Comparison of ENCODE assay signal across 9 cellular contexts in the genomic region with DNA sequence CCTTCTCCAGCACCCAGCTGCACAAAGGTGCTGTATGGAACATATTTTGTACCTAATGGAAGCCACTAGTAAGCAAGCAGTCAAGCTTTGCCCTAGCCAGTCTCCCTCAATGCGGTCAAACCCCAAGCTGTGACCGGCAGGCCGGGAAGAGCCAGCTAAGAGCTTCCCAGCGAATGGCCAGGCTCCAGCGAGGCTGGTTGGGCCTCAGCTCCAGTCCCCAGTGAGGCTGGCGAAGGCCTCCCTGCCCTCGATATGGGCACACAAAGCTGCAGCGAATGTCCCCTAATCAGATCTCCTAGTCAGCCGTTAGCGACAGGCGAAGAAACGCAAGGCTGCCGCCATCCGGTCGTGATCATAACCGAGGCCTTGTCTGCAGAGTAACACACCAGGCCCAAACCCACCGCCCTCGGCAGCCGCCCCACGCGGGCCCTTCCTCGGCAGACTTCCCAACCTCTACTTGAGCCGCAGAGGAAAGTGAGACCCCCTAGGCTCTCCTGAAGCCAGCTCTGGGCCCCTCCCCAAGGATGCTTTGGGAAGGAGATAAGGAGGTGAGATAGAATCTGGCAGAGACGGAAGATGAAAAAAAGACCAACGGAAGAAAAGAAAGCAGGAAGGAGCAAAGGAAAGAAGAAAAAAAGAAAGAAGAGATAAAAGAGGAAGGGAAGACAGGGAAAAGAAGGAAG. TPM values are rescaled to one million over a fixed set of nuclear protein-coding genes. Genes with fewer than 3 reads are reported as not detected.
DNase-seq lines count a peak whose midpoint lies in the region; ATAC-seq, FAIRE-seq and TF ChIP-seq lines count a peak whose summit lies in the region.
"Had no signal": no experiment of that assay in that cellular context is flagged by ENCODE, and none has a peak within 500 bp of the region (broad histone marks: within the 10 kb centered on the region; RNA-seq: fewer than 3 reads in every experiment).

No MANE protein-coding gene starts in this region.

- H3K4me1 ChIP-seq in kidney (ENCODE audit: control insufficient read depth in 1 of 2, insufficient read depth in 1 of 2, low read depth in 1 of 2, low read length in 2 of 2): peaks cover 0 to 2% of the 10 kb centered on the region in 2 donors
- H3K4me1 ChIP-seq: parathyroid adenoma had no signal

- H3K4me3 ChIP-seq in kidney (ENCODE audit: low read length in 2 of 2): peak overlapping the region; percentile 59 to 86

- CTCF ChIA-PET in RWPE1 (lab: Yijun Ruan, JAX): interaction anchor here (0.5 to 4.1 kb wide), 4 partner anchors 11 to 883 kb away, joined by 3 to 30 read pairs (median 4); partner anchors contain the start of gene HOXA3

- intact Hi-C loops in left cardiac atrium (cut with DNase I): loop anchor here (10.0 kb wide), 2 partner anchors 784 to 1304 kb away; no protein-coding TSS in a partner anchor
- intact Hi-C loops in cardiac septum (cut with DNase I): loop anchor here (10.0 kb wide), 1 partner anchor 1304 kb away; no protein-coding TSS in a partner anchor
- intact Hi-C loops in kidney (cut with DNase I): no loop called here

- POLR2A ChIA-PET in RWPE1 (lab: Yijun Ruan, JAX; ENCODE audit: low non-redundant PET): interaction anchor here (0.6 kb wide), 1 partner anchor 37 kb away, joined by 3 read pairs; no protein-coding TSS in a partner anchor

- DNase-seq in left cardiac atrium (peak; percentile 10), cardiac septum (ENCODE audit: low spot score) (no peak), RWPE1 (ENCODE audit: low spot score) (no peak), kidney (peak; percentile 88), middle frontal gyrus (ENCODE audit: extremely low spot score, low spot score) (no peak), Kasumi-1 (lab: John Stamatoyannopoulos, UW) (no peak)

- H3K9ac ChIP-seq in kidney (ENCODE audit: low read length in 2 of 2): peak overlapping the region; percentile 79 to 95
- H3K9ac ChIP-seq: parathyroid adenoma had no signal

- H3K9me3 ChIP-seq in kidney (ENCODE audit: control insufficient read depth in 1 of 2, low read length in 2 of 2): no peaks in the 10 kb centered on the region

- no peak for FAIRE-seq in kidney (lab: Jason Lieb, UNC)

- ATAC-seq in left cardiac atrium: no peak
- no peak for ATAC-seq in HG02678 (IDR thresholded peaks at IDR 0.05; ENCODE audit: unreplicated experiment)
- no peak for ATAC-seq in GM19455 (IDR thresholded peaks at IDR 0.05; ENCODE audit: unreplicated experiment)

- H3K27ac ChIP-seq in RWPE1 (peak overlapping the region; percentile 96), kidney (ENCODE audit: low read depth in 2 of 2, low read length in 2 of 2) (peak overlapping the region; percentile 94 to 96)
- H3K27ac ChIP-seq: parathyroid adenoma had no signal

- peaks cover 0 to 2% of the 10 kb centered on the region in 2 donors for H3K36me3 ChIP-seq in kidney (ENCODE audit: control insufficient read depth in 1 of 2, insufficient read depth in 2 of 2, low read length in 2 of 2)

- TF ChIP-seq CTCF in RWPE1 (conservative IDR thresholded peaks at IDR 0.05; ENCODE audit: low read depth) (peak; percentile 52; the same call in 1 of the 2 replicates), kidney (IDR thresholded peaks at IDR 0.05; ENCODE audit: borderline replicate concordance, extremely low read depth, insufficient read depth) (no peak)

RNA-seq across cellular contexts. Expression of gene HOXA9, which starts 3.1 kb away (rescaled TPM):
- not detected for total RNA-seq in left cardiac atrium
- total RNA-seq in cardiac septum: not detected
- total RNA-seq in kidney: 36.8 TPM
- polyA plus RNA-seq in kidney (ENCODE audit: insufficient read depth, low read depth, low replicate concordance): 36.7 TPM

RNA-seq across cellular contexts. Expression of gene HOXA10, which starts 5.7 kb away (rescaled TPM):
- total RNA-seq in left cardiac atrium: under 1 TPM; 0.10 to 0.21 TPM
- not detected for total RNA-seq in cardiac septum
- 16.3 TPM for total RNA-seq in kidney
- polyA plus RNA-seq in kidney (ENCODE audit: insufficient read depth, low read depth, low replicate concordance): 17.9 TPM

RNA-seq across cellular contexts. Expression of gene HOXA7, which starts 11.9 kb away (rescaled TPM):
- total RNA-seq in left cardiac atrium (under 1 TPM; 0.12 to 0.39 TPM), cardiac septum (not detected), kidney (31.3 TPM)
- 23.8 TPM for polyA plus RNA-seq in kidney (ENCODE audit: insufficient read depth, low read depth, low replicate concordance)

RNA-seq across cellular contexts. Expression of gene HOXA3, which starts 16.0 kb away (rescaled TPM):
- total RNA-seq in left cardiac atrium: under 1 TPM; 0.68 to 0.74 TPM
- 0.40 TPM for total RNA-seq in cardiac septum
- 21.2 TPM for total RNA-seq in kidney
- 6.3 TPM for polyA plus RNA-seq in kidney (ENCODE audit: insufficient read depth, low read depth, low replicate concordance)

RNA-seq across cellular contexts. Expression of gene HOXA11, which starts 16.6 kb away (rescaled TPM):
- total RNA-seq in left cardiac atrium (not detected), cardiac septum (not detected), kidney (5.2 TPM)
- 5.5 TPM for polyA plus RNA-seq in kidney (ENCODE audit: insufficient read depth, low read depth, low replicate concordance)

Comparison
In these comparisons a context has a peak if more than half of its experiments do, and no peak if none do; other contexts are left out.
1. DNase-seq: peak in left cardiac atrium (single experiment) and kidney (single experiment); none in cardiac septum (single experiment), RWPE1 (single experiment), middle frontal gyrus (single experiment) and Kasumi-1 (0 of 2).
2. RNA of gene HOXA9, which starts 3.1 kb away (total RNA-seq): 36.8 TPM in kidney (single experiment); not detected in left cardiac atrium and not detected in cardiac septum (single experiment); every median in the first group is over 10 times any median in the second.
3. RNA of gene HOXA10, which starts 5.7 kb away (total RNA-seq): 16.3 TPM in kidney (single experiment); 0.10 to 0.21 TPM in left cardiac atrium and not detected in cardiac septum (single experiment); every median in the first group is over 10 times any median in the second.
4. RNA of gene HOXA7, which starts 11.9 kb away (total RNA-seq): 31.3 TPM in kidney (single experiment); 0.12 to 0.39 TPM in left cardiac atrium and not detected in cardiac septum (single experiment); every median in the first group is over 10 times any median in the second.